In genomic region chr10:79243211-79244067, GRCh38 we compare ENCODE assay signal across 8 cellular contexts.
A peak's percentile ranks its signal among the peaks of the same experiment; 100 is the strongest.
DNase-seq lines count a peak whose midpoint lies in the region; ATAC-seq, FAIRE-seq and TF ChIP-seq lines count a peak whose summit lies in the region.

No MANE protein-coding gene starts in this region.

- TF ChIP-seq RAD21 in liver (IDR thresholded peaks at IDR 0.05): no peak

- peak overlapping the region; percentile 97 for H3K4me2 ChIP-seq in BLaER1

- no peaks in the 10 kb centered on the region for H3K9me3 ChIP-seq in BLaER1
- no peaks in the 10 kb centered on the region for H3K9me3 ChIP-seq in WERI-Rb-1 (ENCODE audit: severe bottlenecking)
- H3K9me3 ChIP-seq in liver (ENCODE audit: control insufficient read depth in 4 of 4, low read length in 3 of 4): no peaks in the 10 kb centered on the region

- 65% methylated on average over 117 of the region's 117 CpGs for WGBS in liver

- DNase-seq in GM19238 (ENCODE audit: insufficient read length, low spot score) (peak; percentile 66), WERI-Rb-1 (peak; percentile 68), bronchial epithelial cell (ENCODE audit: low read depth) (no peak), NCI-H226 (no peak)
- DNase-seq in stimulated activated CD4-positive, alpha-beta T cell treated with anti-CD3 and anti-CD28 coated beads, TNF-alpha, amount 100 ng/mL, for 24 hours (ENCODE audit: low read depth in 3 of 3): peak; percentile 38 to 70 (median 41)

- H3K9ac ChIP-seq in BLaER1: peak overlapping the region; percentile 95
- peak overlapping the region in 1 of 2 donors; percentile 16 for H3K9ac ChIP-seq in liver (ENCODE audit: low read depth in 1 of 2, low read length in 2 of 2)

- H3K4me1 ChIP-seq in BLaER1 (peaks cover 83% of the 10 kb centered on the region), liver (ENCODE audit: control insufficient read depth in 4 of 4, insufficient read depth in 4 of 4, low read length in 3 of 4) (peaks cover 13 to 40% (median 26%) of the 10 kb centered on the region in 4 donors)

- TF ChIP-seq CTCF in WERI-Rb-1 (IDR thresholded peaks at IDR 0.05; ENCODE audit: low read depth, low read length): no peak
- no peak for TF ChIP-seq CTCF in bronchial epithelial cell (IDR thresholded peaks at IDR 0.05; ENCODE audit: insufficient read depth, low read length, severe bottlenecking)
- TF ChIP-seq CTCF in liver (IDR thresholded peaks at IDR 0.05; ENCODE audit: low read depth, low read length, missing input control): no peak

- no peaks in the 10 kb centered on the region for H3K27me3 ChIP-seq in BLaER1
- no peaks in the 10 kb centered on the region for H3K27me3 ChIP-seq in WERI-Rb-1 (ENCODE audit: insufficient read depth, low read depth, severe bottlenecking)
- no peaks in the 10 kb centered on the region for H3K27me3 ChIP-seq in bronchial epithelial cell (ENCODE audit: control insufficient read depth, insufficient read depth, low read length)
- no peaks in the 10 kb centered on the region for H3K27me3 ChIP-seq in liver (ENCODE audit: control insufficient read depth in 4 of 4, insufficient read depth in 4 of 4, low read length in 3 of 4)

- FAIRE-seq in bronchial epithelial cell (lab: Jason Lieb, UNC): no peak

- ATAC-seq in HG03378 (IDR thresholded peaks at IDR 0.05; ENCODE audit: unreplicated experiment): peak; percentile 24

- peak overlapping the region; percentile 98 for H3K27ac ChIP-seq in BLaER1
- peak overlapping the region; percentile 89 for H3K27ac ChIP-seq in WERI-Rb-1
- peak overlapping the region; percentile 68 to 77 for H3K27ac ChIP-seq in liver (ENCODE audit: low read depth in 1 of 2, low read length in 2 of 2)

- H3K4me3 ChIP-seq in BLaER1: peak overlapping the region; percentile 87
- peak overlapping the region; percentile 63 for H3K4me3 ChIP-seq in WERI-Rb-1 (ENCODE audit: low read depth, low read length)
- H3K4me3 ChIP-seq in bronchial epithelial cell (ENCODE audit: low read depth, low read length): peak overlapping the region; percentile 33
- peak overlapping the region in 1 of 3 donors; percentile 42 for H3K4me3 ChIP-seq in liver (ENCODE audit: low read depth in 1 of 3, low read length in 3 of 3)

- peaks cover 83% of the 10 kb centered on the region for H4K20me1 ChIP-seq in BLaER1

- H3K36me3 ChIP-seq in BLaER1 (peaks cover 13% of the 10 kb centered on the region; the same call in 1 of the 2 replicates), WERI-Rb-1 (peaks cover 12% of the 10 kb centered on the region; the same call in 1 of the 2 replicates), bronchial epithelial cell (ENCODE audit: control insufficient read depth, insufficient read depth, low read length) (no peaks in the 10 kb centered on the region), liver (ENCODE audit: control insufficient read depth in 4 of 4, insufficient read depth in 3 of 4, low read depth in 1 of 4, low read length in 3 of 4) (no peaks in the 10 kb centered on the region)

TF ChIP-seq in liver, 16 proteins besides CTCF, POLR2A, EP300 and RAD21:
- TF ChIP-seq FOXA1 (IDR thresholded peaks at IDR 0.05) (no peak), FOXA2 (IDR thresholded peaks at IDR 0.05) (no peak), RXRA (IDR thresholded peaks at IDR 0.05) (no peak), YY1 (IDR thresholded peaks at IDR 0.05) (no peak), GABPA (IDR thresholded peaks at IDR 0.05 in 1 of 2, conservative IDR thresholded peaks at IDR 0.05 in 1 of 2) (no peak), HNF4G (IDR thresholded peaks at IDR 0.05) (no peak), ZBTB33 (IDR thresholded peaks at IDR 0.05) (no peak), NR2F2 (IDR thresholded peaks at IDR 0.05) (no peak), MAX (IDR thresholded peaks at IDR 0.05) (no peak), REST (IDR thresholded peaks at IDR 0.05) (no peak), TAF1 (conservative IDR thresholded peaks at IDR 0.05) (no peak), EGR1 (IDR thresholded peaks at IDR 0.05; ENCODE audit: low read depth in 2 of 2) (no peak)

Comparison
In these comparisons a context has a peak if more than half of its experiments do, and no peak if none do; other contexts are left out.
1. DNase-seq: peak in GM19238 (single experiment), WERI-Rb-1 (single experiment) and stimulated activated CD4-positive, alpha-beta T cell treated with anti-CD3 and anti-CD28 coated beads, TNF-alpha, amount 100 ng/mL, for 24 hours (3 of 3); none in bronchial epithelial cell (single experiment) and NCI-H226 (single experiment).
2. Peak in every context shown above with its lines, with median percentiles within 50 percentile points of each other: H3K27ac ChIP-seq.